ENCODE assay signal across 1 cellular context in genomic region chr1:19483261-19483660, GRCh38.
TF ChIP-seq lines count a peak whose summit lies in the region.

No MANE protein-coding gene starts in this region.

TF ChIP-seq in K562, 482 proteins besides CTCF, POLR2A, EP300 and RAD21 (continued from another document):
- TF ChIP-seq, protein P1, sequence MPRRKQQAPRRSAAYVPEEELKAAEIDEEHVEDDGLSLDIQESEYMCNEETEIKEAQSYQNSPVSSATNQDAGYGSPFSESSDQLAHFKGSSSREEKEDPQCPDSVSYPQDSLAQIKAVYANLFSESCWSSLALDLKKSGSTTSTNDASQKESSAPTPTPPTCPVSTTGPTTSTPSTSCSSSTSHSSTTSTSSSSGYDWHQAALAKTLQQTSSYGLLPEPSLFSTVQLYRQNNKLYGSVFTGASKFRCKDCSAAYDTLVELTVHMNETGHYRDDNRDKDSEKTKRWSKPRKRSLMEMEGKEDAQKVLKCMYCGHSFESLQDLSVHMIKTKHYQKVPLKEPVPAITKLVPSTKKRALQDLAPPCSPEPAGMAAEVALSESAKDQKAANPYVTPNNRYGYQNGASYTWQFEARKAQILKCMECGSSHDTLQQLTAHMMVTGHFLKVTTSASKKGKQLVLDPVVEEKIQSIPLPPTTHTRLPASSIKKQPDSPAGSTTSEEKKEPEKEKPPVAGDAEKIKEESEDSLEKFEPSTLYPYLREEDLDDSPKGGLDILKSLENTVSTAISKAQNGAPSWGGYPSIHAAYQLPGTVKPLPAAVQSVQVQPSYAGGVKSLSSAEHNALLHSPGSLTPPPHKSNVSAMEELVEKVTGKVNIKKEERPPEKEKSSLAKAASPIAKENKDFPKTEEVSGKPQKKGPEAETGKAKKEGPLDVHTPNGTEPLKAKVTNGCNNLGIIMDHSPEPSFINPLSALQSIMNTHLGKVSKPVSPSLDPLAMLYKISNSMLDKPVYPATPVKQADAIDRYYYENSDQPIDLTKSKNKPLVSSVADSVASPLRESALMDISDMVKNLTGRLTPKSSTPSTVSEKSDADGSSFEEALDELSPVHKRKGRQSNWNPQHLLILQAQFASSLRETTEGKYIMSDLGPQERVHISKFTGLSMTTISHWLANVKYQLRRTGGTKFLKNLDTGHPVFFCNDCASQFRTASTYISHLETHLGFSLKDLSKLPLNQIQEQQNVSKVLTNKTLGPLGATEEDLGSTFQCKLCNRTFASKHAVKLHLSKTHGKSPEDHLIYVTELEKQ (CRISPR knock-in tag; IDR thresholded peaks at IDR 0.05), result no peak
- TF ChIP-seq ZNF395 (CRISPR knock-in tag; IDR thresholded peaks at IDR 0.05) (no peak), CBX8 (IDR thresholded peaks at IDR 0.05; ENCODE audit: borderline replicate concordance, extremely low read depth, low read depth, low read length, poor library complexity, severe bottlenecking) (no peak), CTCFL (IDR thresholded peaks at IDR 0.05; ENCODE audit: borderline replicate concordance, insufficient read depth, low read depth, low read length, poor library complexity, severe bottlenecking) (no peak), ETV5 (CRISPR knock-in tag; IDR thresholded peaks at IDR 0.05; ENCODE audit: low read depth) (no peak), MAFF (IDR thresholded peaks at IDR 0.05; ENCODE audit: low read length) (no peak), IRF2 (CRISPR knock-in tag; IDR thresholded peaks at IDR 0.05) (no peak), BCOR (IDR thresholded peaks at IDR 0.05) (peak; percentile 28; the same call in 1 of the 2 replicates), TCF7L2 (IDR thresholded peaks at IDR 0.05; ENCODE audit: low read depth, low read length) (no peak), KLF10 (CRISPR knock-in tag; IDR thresholded peaks at IDR 0.05) (no peak), TAL1 (IDR thresholded peaks at IDR 0.05) (no peak)
